1 cellular context compared by ENCODE assay signal in the genomic region with DNA sequence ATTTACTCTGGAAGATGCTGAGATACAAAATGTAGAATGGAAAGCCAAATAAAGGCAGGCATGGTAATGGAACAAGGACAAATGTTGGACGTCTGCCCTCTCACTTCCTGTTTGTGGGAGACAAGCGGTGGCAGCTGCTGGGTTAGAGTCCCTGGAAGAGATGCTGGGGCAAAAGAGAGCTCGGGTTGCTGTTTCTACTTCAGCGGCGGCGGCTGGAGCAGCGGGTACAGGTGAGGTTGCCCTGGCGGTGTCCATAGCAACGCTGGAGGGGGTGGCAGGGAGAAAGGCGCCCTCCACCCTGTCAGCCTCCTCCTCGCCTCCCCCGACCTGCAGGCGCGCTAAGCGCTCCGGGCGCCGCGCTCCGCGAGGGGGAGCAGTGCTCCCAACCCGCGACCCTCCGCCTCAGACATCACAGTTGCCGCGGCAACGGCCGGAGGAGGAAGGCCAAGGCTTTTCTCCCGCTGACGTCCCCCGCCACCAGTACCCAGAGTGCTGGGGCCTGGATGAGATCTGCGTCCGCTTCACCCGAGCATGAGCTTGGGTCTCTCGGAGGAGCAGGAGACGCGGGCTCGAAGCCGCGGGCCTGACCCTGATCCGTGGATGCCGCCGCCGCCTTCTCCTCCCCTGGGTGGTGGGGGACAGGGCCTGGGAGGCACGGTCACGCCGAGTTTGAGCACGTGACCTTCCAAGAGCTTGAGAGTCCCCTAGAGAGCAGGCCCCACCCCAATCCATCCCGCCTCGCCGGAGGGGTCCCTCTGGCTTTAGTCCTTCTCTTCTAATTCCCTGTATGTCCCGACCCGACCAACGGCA.
TF ChIP-seq lines count a peak whose summit lies in the region.

No MANE protein-coding gene starts in this region.

TF ChIP-seq in WTC11, 78 proteins besides CTCF, POLR2A, EP300 and RAD21 (continued from another document):
- TF ChIP-seq, protein P1, sequence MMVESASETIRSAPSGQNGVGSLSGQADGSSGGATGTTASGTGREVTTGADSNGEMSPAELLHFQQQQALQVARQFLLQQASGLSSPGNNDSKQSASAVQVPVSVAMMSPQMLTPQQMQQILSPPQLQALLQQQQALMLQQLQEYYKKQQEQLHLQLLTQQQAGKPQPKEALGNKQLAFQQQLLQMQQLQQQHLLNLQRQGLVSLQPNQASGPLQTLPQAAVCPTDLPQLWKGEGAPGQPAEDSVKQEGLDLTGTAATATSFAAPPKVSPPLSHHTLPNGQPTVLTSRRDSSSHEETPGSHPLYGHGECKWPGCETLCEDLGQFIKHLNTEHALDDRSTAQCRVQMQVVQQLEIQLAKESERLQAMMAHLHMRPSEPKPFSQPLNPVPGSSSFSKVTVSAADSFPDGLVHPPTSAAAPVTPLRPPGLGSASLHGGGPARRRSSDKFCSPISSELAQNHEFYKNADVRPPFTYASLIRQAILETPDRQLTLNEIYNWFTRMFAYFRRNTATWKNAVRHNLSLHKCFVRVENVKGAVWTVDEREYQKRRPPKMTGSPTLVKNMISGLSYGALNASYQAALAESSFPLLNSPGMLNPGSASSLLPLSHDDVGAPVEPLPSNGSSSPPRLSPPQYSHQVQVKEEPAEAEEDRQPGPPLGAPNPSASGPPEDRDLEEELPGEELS (CRISPR knock-in tag; IDR thresholded peaks at IDR 0.05) = 0 out of 2 replicates have a peak, but pooled peaks have one; percentile 18
- peak; percentile 78 for TF ChIP-seq FOXP1 (CRISPR knock-in tag; IDR thresholded peaks at IDR 0.05; ENCODE audit: borderline replicate concordance)
- TF ChIP-seq ATF1 (CRISPR knock-in tag; IDR thresholded peaks at IDR 0.05) = no peak
- TF ChIP-seq, protein P2, sequence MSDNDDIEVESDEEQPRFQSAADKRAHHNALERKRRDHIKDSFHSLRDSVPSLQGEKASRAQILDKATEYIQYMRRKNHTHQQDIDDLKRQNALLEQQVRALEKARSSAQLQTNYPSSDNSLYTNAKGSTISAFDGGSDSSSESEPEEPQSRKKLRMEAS (CRISPR knock-in tag; IDR thresholded peaks at IDR 0.05) = peak; percentile 90
- 0 out of 2 replicates have a peak, but pooled peaks have one; percentile 62 for TF ChIP-seq CREB1 (CRISPR knock-in tag; IDR thresholded peaks at IDR 0.05)
- TF ChIP-seq, protein P3, sequence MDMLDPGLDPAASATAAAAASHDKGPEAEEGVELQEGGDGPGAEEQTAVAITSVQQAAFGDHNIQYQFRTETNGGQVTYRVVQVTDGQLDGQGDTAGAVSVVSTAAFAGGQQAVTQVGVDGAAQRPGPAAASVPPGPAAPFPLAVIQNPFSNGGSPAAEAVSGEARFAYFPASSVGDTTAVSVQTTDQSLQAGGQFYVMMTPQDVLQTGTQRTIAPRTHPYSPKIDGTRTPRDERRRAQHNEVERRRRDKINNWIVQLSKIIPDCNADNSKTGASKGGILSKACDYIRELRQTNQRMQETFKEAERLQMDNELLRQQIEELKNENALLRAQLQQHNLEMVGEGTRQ (CRISPR knock-in tag; IDR thresholded peaks at IDR 0.05) = peak; percentile 88
- TF ChIP-seq, protein P4, sequence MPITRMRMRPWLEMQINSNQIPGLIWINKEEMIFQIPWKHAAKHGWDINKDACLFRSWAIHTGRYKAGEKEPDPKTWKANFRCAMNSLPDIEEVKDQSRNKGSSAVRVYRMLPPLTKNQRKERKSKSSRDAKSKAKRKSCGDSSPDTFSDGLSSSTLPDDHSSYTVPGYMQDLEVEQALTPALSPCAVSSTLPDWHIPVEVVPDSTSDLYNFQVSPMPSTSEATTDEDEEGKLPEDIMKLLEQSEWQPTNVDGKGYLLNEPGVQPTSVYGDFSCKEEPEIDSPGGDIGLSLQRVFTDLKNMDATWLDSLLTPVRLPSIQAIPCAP (CRISPR knock-in tag; IDR thresholded peaks at IDR 0.05) = 0 out of 2 replicates have a peak, but pooled peaks have one; percentile 13
- TF ChIP-seq NR2C2 (CRISPR knock-in tag; IDR thresholded peaks at IDR 0.05) = no peak
- 0 out of 2 replicates have a peak, but pooled peaks have one; percentile 53 for TF ChIP-seq ESRRA (CRISPR knock-in tag; IDR thresholded peaks at IDR 0.05; ENCODE audit: borderline replicate concordance)
- peak; percentile 75 for TF ChIP-seq FOXK1 (CRISPR knock-in tag; IDR thresholded peaks at IDR 0.05)
- TF ChIP-seq MXD4 (CRISPR knock-in tag; IDR thresholded peaks at IDR 0.05; ENCODE audit: borderline replicate concordance) = no peak
- no peak for TF ChIP-seq RELA (CRISPR knock-in tag; IDR thresholded peaks at IDR 0.05; ENCODE audit: borderline replicate concordance)
- TF ChIP-seq, protein P5, sequence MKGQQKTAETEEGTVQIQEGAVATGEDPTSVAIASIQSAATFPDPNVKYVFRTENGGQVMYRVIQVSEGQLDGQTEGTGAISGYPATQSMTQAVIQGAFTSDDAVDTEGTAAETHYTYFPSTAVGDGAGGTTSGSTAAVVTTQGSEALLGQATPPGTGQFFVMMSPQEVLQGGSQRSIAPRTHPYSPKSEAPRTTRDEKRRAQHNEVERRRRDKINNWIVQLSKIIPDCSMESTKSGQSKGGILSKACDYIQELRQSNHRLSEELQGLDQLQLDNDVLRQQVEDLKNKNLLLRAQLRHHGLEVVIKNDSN (CRISPR knock-in tag; IDR thresholded peaks at IDR 0.05) = peak; percentile 83
- TF ChIP-seq, protein P6, sequence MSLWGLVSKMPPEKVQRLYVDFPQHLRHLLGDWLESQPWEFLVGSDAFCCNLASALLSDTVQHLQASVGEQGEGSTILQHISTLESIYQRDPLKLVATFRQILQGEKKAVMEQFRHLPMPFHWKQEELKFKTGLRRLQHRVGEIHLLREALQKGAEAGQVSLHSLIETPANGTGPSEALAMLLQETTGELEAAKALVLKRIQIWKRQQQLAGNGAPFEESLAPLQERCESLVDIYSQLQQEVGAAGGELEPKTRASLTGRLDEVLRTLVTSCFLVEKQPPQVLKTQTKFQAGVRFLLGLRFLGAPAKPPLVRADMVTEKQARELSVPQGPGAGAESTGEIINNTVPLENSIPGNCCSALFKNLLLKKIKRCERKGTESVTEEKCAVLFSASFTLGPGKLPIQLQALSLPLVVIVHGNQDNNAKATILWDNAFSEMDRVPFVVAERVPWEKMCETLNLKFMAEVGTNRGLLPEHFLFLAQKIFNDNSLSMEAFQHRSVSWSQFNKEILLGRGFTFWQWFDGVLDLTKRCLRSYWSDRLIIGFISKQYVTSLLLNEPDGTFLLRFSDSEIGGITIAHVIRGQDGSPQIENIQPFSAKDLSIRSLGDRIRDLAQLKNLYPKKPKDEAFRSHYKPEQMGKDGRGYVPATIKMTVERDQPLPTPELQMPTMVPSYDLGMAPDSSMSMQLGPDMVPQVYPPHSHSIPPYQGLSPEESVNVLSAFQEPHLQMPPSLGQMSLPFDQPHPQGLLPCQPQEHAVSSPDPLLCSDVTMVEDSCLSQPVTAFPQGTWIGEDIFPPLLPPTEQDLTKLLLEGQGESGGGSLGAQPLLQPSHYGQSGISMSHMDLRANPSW (CRISPR knock-in tag; conservative IDR thresholded peaks at IDR 0.05; ENCODE audit: low read depth) = no peak
- no peak for TF ChIP-seq NR3C1 (CRISPR knock-in tag; conservative IDR thresholded peaks at IDR 0.05; ENCODE audit: low read depth)
- TF ChIP-seq, protein P7, sequence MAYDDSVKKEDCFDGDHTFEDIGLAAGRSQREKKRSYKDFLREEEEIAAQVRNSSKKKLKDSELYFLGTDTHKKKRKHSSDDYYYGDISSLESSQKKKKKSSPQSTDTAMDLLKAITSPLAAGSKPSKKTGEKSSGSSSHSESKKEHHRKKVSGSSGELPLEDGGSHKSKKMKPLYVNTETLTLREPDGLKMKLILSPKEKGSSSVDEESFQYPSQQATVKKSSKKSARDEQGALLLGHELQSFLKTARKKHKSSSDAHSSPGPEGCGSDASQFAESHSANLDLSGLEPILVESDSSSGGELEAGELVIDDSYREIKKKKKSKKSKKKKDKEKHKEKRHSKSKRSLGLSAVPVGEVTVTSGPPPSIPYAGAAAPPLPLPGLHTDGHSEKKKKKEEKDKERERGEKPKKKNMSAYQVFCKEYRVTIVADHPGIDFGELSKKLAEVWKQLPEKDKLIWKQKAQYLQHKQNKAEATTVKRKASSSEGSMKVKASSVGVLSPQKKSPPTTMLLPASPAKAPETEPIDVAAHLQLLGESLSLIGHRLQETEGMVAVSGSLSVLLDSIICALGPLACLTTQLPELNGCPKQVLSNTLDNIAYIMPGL (CRISPR knock-in tag; IDR thresholded peaks at IDR 0.05) = peak; percentile 74; the same call in 1 of the 2 replicates
- TF ChIP-seq, protein P8, sequence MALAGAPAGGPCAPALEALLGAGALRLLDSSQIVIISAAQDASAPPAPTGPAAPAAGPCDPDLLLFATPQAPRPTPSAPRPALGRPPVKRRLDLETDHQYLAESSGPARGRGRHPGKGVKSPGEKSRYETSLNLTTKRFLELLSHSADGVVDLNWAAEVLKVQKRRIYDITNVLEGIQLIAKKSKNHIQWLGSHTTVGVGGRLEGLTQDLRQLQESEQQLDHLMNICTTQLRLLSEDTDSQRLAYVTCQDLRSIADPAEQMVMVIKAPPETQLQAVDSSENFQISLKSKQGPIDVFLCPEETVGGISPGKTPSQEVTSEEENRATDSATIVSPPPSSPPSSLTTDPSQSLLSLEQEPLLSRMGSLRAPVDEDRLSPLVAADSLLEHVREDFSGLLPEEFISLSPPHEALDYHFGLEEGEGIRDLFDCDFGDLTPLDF (CRISPR knock-in tag; IDR thresholded peaks at IDR 0.05) = peak; percentile 77; the same call in 1 of the 2 replicates
- TF ChIP-seq ZNF138 (CRISPR knock-in tag; conservative IDR thresholded peaks at IDR 0.05) = peak; percentile 53; the same call in 1 of the 2 replicates
- TF ChIP-seq ZNF263 (CRISPR knock-in tag; IDR thresholded peaks at IDR 0.05; ENCODE audit: low read depth) = peak; percentile 92
- TF ChIP-seq OVOL2 (CRISPR knock-in tag; IDR thresholded peaks at IDR 0.05; ENCODE audit: borderline replicate concordance) = no peak
